ENCODE assay signal across 19 cellular contexts in genomic region chr1:234396871-234397270, GRCh38. TPM values are rescaled to one million over a fixed set of nuclear protein-coding genes. Genes with fewer than 3 reads are reported as not detected.
DNase-seq lines count a peak whose midpoint lies in the region; ATAC-seq and TF ChIP-seq lines count a peak whose summit lies in the region.
"Had no signal": no experiment of that assay in that cellular context is flagged by ENCODE, and none has a peak within 500 bp of the region (broad histone marks: within the 10 kb centered on the region; RNA-seq: fewer than 3 reads in every experiment).

No MANE protein-coding gene starts in this region.

- no peak overlapping the region for H3K4me3 Mint-ChIP-seq in CD4-positive, alpha-beta T cell
- H3K4me3 Mint-ChIP-seq in activated B cell treated with CpG ODN at 0.5 μM for 24 hours (no peak overlapping the region), immature natural killer cell (peak overlapping the region in 1 of 5 donors; percentile 75)

- no peak overlapping the region for H3K27ac ChIP-seq in CD4-positive, alpha-beta T cell (ENCODE audit: low read depth, low read length)
- H3K27ac ChIP-seq: coronary artery, left ventricle myocardium inferior, parathyroid adenoma, skin epidermis, tibial artery had no signal

- no peak for ATAC-seq in CD4-positive, alpha-beta T cell (ENCODE audit: poor library complexity)
- ATAC-seq in activated B cell treated with CpG ODN at 0.5 μM for 24 hours (ENCODE audit: low read depth) (no peak), HG02623 (IDR thresholded peaks at IDR 0.05; ENCODE audit: unreplicated experiment) (no peak)

- no peaks in the 10 kb centered on the region for H3K27me3 Mint-ChIP-seq in CD4-positive, alpha-beta T cell
- H3K27me3 Mint-ChIP-seq in activated B cell treated with CpG ODN at 0.5 μM for 24 hours (no peaks in the 10 kb centered on the region), immature natural killer cell (ENCODE audit: low read depth in 3 of 3) (no peaks in the 10 kb centered on the region)

- POLR2A ChIA-PET in CD4-positive, alpha-beta T cell (lab: Charles Lee) = no interaction called here
- POLR2A ChIA-PET in activated B cell treated with CpG ODN at 0.5 μM for 24 hours (lab: Charles Lee) = interaction anchor here (0.6 kb wide), 1 partner anchor 23 kb away, joined by 5 read pairs; no protein-coding TSS in a partner anchor
- POLR2A ChIA-PET in GM10248 (lab: Yijun Ruan, JAX) = no interaction called here

- intact Hi-C loops in CD4-positive, alpha-beta T cell (cut with DNase I, micrococcal nuclease) = no loop called here
- intact Hi-C loops in activated B cell treated with CpG ODN at 0.5 μM for 24 hours (cut with micrococcal nuclease) = no loop called here

- peaks cover 37% of the 10 kb centered on the region for H3K36me3 Mint-ChIP-seq in CD4-positive, alpha-beta T cell (ENCODE audit: low read depth)
- H3K36me3 Mint-ChIP-seq in activated B cell treated with CpG ODN at 0.5 μM for 24 hours (ENCODE audit: low read depth) (peaks cover 25% of the 10 kb centered on the region), immature natural killer cell (peaks cover 6 to 23% (median 13%) of the 10 kb centered on the region in 3 donors)

- no peaks in the 10 kb centered on the region for H3K9me3 Mint-ChIP-seq in CD4-positive, alpha-beta T cell
- H3K9me3 Mint-ChIP-seq in activated B cell treated with CpG ODN at 0.5 μM for 24 hours = no peaks in the 10 kb centered on the region
- H3K9me3 Mint-ChIP-seq in immature natural killer cell = no peaks in the 10 kb centered on the region

- no peaks in the 10 kb centered on the region for H3K9me3 ChIP-seq in CD4-positive, alpha-beta T cell (ENCODE audit: control insufficient read depth, low read length)
- H3K9me3 ChIP-seq: BE2C, left ventricle myocardium inferior, tibial artery had no signal

- peaks cover 57% of the 10 kb centered on the region for H3K4me1 Mint-ChIP-seq in CD4-positive, alpha-beta T cell (ENCODE audit: low read depth)
- H3K4me1 Mint-ChIP-seq in activated B cell treated with CpG ODN at 0.5 μM for 24 hours (peaks cover 36% of the 10 kb centered on the region), immature natural killer cell (peaks cover 37 to 42% of the 10 kb centered on the region in 2 donors)

- no peak for TF ChIP-seq CTCF in CD4-positive, alpha-beta T cell (IDR thresholded peaks at IDR 0.05)
- TF ChIP-seq CTCF in GM13976 (IDR thresholded peaks at IDR 0.05; ENCODE audit: borderline replicate concordance, control extremely low read depth, extremely low read depth, insufficient read depth, missing control alignments) = no peak
- TF ChIP-seq CTCF in activated B cell treated with CpG ODN at 0.5 μM for 24 hours (IDR thresholded peaks at IDR 0.05) = no peak
- no peak for TF ChIP-seq CTCF in GM10248 (IDR thresholded peaks at IDR 0.05; ENCODE audit: control extremely low read depth, extremely low read depth, low read depth, missing control alignments)

- no peak for DNase-seq in CD4-positive, alpha-beta T cell
- DNase-seq in GM13976 (ENCODE audit: low spot score) (peak; percentile 55), activated B cell treated with CpG ODN at 0.5 μM for 24 hours (no peak), immature natural killer cell (no peak), cortex of kidney (lab: John Stamatoyannopoulos, UW) (no peak), GM10248 (ENCODE audit: extremely low spot score) (no peak)
- DNase-seq: BE2C, erythroblast, GOT3, Kasumi-1, left ventricle myocardium inferior, NCI-H1436, NCI-H345, T-helper 9 cell, tibial artery had no signal

- CTCF ChIA-PET in CD4-positive, alpha-beta T cell (lab: Charles Lee) = no interaction called here
- CTCF ChIA-PET in activated B cell treated with CpG ODN at 0.5 μM for 24 hours (lab: Charles Lee) = no interaction called here
- CTCF ChIA-PET in GM10248 (lab: Yijun Ruan, JAX) = no interaction called here

- in situ Hi-C loops in GM13976 (cut with MboI; ENCODE audit: low sequenced_read_pairs, unreplicated experiment) = no loop called here

- H3K27me3 ChIP-seq in CD4-positive, alpha-beta T cell (ENCODE audit: control insufficient read depth, insufficient read depth, low read length) = no peaks in the 10 kb centered on the region
- H3K27me3 ChIP-seq: BE2C, tibial artery had no signal

- peak overlapping the region; percentile 83 for H3K27ac Mint-ChIP-seq in CD4-positive, alpha-beta T cell
- peak overlapping the region; percentile 35 for H3K27ac Mint-ChIP-seq in activated B cell treated with CpG ODN at 0.5 μM for 24 hours
- peak overlapping the region in 4 of 6 donors; percentile 30 to 95 (median 48) for H3K27ac Mint-ChIP-seq in immature natural killer cell

RNA-seq across cellular contexts. Expression of gene COA6, which starts 23.6 kb away (rescaled TPM):
- total RNA-seq in CD4-positive, alpha-beta T cell = 10 to 100 TPM; 10.0 to 12.2 TPM
- total RNA-seq in activated B cell treated with CpG ODN at 0.5 μM for 24 hours = 20.7 and 24.0 TPM in 2 replicates
- 10 to 100 TPM; 20.3 to 41.0 (median 34.8) TPM for polyA plus RNA-seq in immature natural killer cell
